ENCODE assay signal across 1 cellular context in genomic region chr6:52317841-52318581, GRCh38.
TF ChIP-seq lines count a peak whose summit lies in the region.

No MANE protein-coding gene starts in this region.

TF ChIP-seq in GM12878, 131 proteins besides CTCF, POLR2A, EP300 and RAD21 (continued from another document and continues in another):
- no peak for TF ChIP-seq SKIL (IDR thresholded peaks at IDR 0.05; ENCODE audit: low read depth, poor library complexity, severe bottlenecking)
- peak; percentile 30; the same call in 1 of the 2 replicates for TF ChIP-seq FOXM1 (IDR thresholded peaks at IDR 0.05; ENCODE audit: low read depth, low read length)
- no peak for TF ChIP-seq ZNF384 (IDR thresholded peaks at IDR 0.05; ENCODE audit: borderline replicate concordance, low read depth, low read length)
- no peak for TF ChIP-seq YBX1 (IDR thresholded peaks at IDR 0.05)
- TF ChIP-seq GABPA (IDR thresholded peaks at IDR 0.05; ENCODE audit: low read depth), result no peak
- TF ChIP-seq CREM (IDR thresholded peaks at IDR 0.05; ENCODE audit: low read depth), result no peak
- TF ChIP-seq POLR2AphosphoS5 (IDR thresholded peaks at IDR 0.05; ENCODE audit: low read length), result no peak
- TF ChIP-seq BCL11A (IDR thresholded peaks at IDR 0.05; ENCODE audit: low read depth, low read length), result 0 out of 2 replicates have a peak, but pooled peaks have one; percentile 35
- no peak for TF ChIP-seq USF2 (IDR thresholded peaks at IDR 0.05; ENCODE audit: borderline replicate concordance, low read depth, low read length)
- no peak for TF ChIP-seq NRF1 (conservative IDR thresholded peaks at IDR 0.05; ENCODE audit: low read depth, low read length)
- TF ChIP-seq BMI1 (IDR thresholded peaks at IDR 0.05; ENCODE audit: borderline replicate concordance), result no peak
- TF ChIP-seq RAD51 (IDR thresholded peaks at IDR 0.05), result no peak
- TF ChIP-seq EED (IDR thresholded peaks at IDR 0.05; ENCODE audit: low read depth), result peak; percentile 59; the same call in 1 of the 2 replicates
- TF ChIP-seq SREBF1 (IDR thresholded peaks at IDR 0.05; ENCODE audit: low read length), result no peak
- TF ChIP-seq USF1 (IDR thresholded peaks at IDR 0.05; ENCODE audit: borderline replicate concordance, extremely low read length, insufficient read depth, low read depth, low read length), result no peak
- TF ChIP-seq RELB (IDR thresholded peaks at IDR 0.05; ENCODE audit: low read depth), result 0 out of 2 replicates have a peak, but pooled peaks have one; percentile 15
- no peak for TF ChIP-seq SIX5 (IDR thresholded peaks at IDR 0.05; ENCODE audit: low read depth, low read length, severe bottlenecking)
- no peak for TF ChIP-seq NR2C2 (IDR thresholded peaks at IDR 0.05; ENCODE audit: borderline replicate concordance, control insufficient read depth, insufficient read length, low read depth)
- no peak for TF ChIP-seq ZBTB4 (CRISPR knock-in tag; IDR thresholded peaks at IDR 0.05)
- no peak for TF ChIP-seq KDM1A (IDR thresholded peaks at IDR 0.05; ENCODE audit: borderline replicate concordance)
- TF ChIP-seq RFX5 (IDR thresholded peaks at IDR 0.05; ENCODE audit: low read depth, low read length), result no peak
- TF ChIP-seq CEBPB (IDR thresholded peaks at IDR 0.05; ENCODE audit: borderline replicate concordance in 1 of 2, low read depth in 2 of 2, low read length in 2 of 2), result peak in 1 of 2 experiments; percentile 28; a peak in 1 of 4 replicates
- no peak for TF ChIP-seq SUZ12 (IDR thresholded peaks at IDR 0.05; ENCODE audit: unreplicated experiment)
- peak; percentile 66 for TF ChIP-seq IKZF1 (conservative IDR thresholded peaks at IDR 0.05)
- TF ChIP-seq MAX (IDR thresholded peaks at IDR 0.05; ENCODE audit: low read depth, low read length), result no peak
- TF ChIP-seq PBX3 (IDR thresholded peaks at IDR 0.05; ENCODE audit: insufficient replicate concordance, low read depth, low read length), result no peak
- no peak for TF ChIP-seq BHLHE40 (IDR thresholded peaks at IDR 0.05; ENCODE audit: borderline replicate concordance in 1 of 2, low read depth in 2 of 2, low read length in 1 of 2)
- TF ChIP-seq SMAD1 (IDR thresholded peaks at IDR 0.05; ENCODE audit: low read depth, partially characterized antibody), result no peak
- peak; percentile 90; the same call in 1 of the 2 replicates for TF ChIP-seq IRF4 (IDR thresholded peaks at IDR 0.05; ENCODE audit: low read depth, low read length)
- no peak for TF ChIP-seq PRDM15 (CRISPR knock-in tag; IDR thresholded peaks at IDR 0.05)
- no peak for TF ChIP-seq CBX3 (IDR thresholded peaks at IDR 0.05; ENCODE audit: borderline replicate concordance, low read depth)
- TF ChIP-seq TARDBP (IDR thresholded peaks at IDR 0.05; ENCODE audit: borderline replicate concordance), result no peak
- TF ChIP-seq YY1 (IDR thresholded peaks at IDR 0.05; ENCODE audit: low read depth, low read length), result no peak
- TF ChIP-seq ZNF592 (IDR thresholded peaks at IDR 0.05), result no peak
- no peak for TF ChIP-seq NR2C1 (IDR thresholded peaks at IDR 0.05)
- TF ChIP-seq MXI1 (IDR thresholded peaks at IDR 0.05; ENCODE audit: low read depth, low read length), result no peak
- no peak for TF ChIP-seq PKNOX1 (IDR thresholded peaks at IDR 0.05)
- peak; percentile 80 for TF ChIP-seq JUND (IDR thresholded peaks at IDR 0.05; ENCODE audit: low read depth, low read length)
- no peak for TF ChIP-seq CHD1 (IDR thresholded peaks at IDR 0.05; ENCODE audit: low read depth, low read length)
- TF ChIP-seq TCF3 (IDR thresholded peaks at IDR 0.05; ENCODE audit: borderline replicate concordance, insufficient read depth, low read depth, low read length), result 0 out of 2 replicates have a peak, but pooled peaks have one; percentile 11
- no peak for TF ChIP-seq ASH2L (IDR thresholded peaks at IDR 0.05; ENCODE audit: borderline replicate concordance, low read depth)
